19 cellular contexts compared by ENCODE assay signal in the genomic region with DNA sequence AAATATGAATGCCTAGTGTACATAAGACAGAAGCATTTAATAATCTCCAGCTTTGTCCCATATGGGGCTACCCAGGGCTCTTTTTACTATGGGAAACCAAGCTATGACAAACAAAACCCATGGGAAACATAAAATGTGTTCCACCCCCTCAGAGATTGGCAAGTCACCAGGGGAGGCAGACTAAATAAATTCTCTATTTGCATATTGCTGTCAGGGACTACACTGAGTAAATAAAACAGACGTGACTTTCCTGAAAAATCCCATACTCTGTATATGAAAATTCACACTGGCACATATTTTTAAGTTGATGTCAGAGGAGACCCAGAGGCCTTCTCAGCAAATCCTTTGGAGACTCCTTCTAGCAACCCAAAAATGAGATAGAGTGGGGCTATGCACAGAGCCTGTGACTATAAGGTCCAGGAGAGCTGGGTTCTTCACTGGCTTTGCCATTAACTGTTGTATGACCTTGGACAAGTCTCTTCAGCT. TPM values are rescaled to one million over a fixed set of nuclear protein-coding genes. Genes with fewer than 3 reads are reported as not detected.
DNase-seq lines count a peak whose midpoint lies in the region; ATAC-seq and TF ChIP-seq lines count a peak whose summit lies in the region.
"Had no signal": no experiment of that assay in that cellular context is flagged by ENCODE, and none has a peak within 500 bp of the region (broad histone marks: within the 10 kb centered on the region; RNA-seq: fewer than 3 reads in every experiment).

No MANE protein-coding gene starts in this region.

- TF ChIP-seq CTCF in Calu3 (IDR thresholded peaks at IDR 0.05; ENCODE audit: unreplicated experiment) (no peak), fibroblast of pulmonary artery (IDR thresholded peaks at IDR 0.05; ENCODE audit: low read length, missing control alignments) (no peak), endothelial cell (IDR thresholded peaks at IDR 0.05; ENCODE audit: unreplicated experiment) (no peak)

- peaks cover 10% of the 10 kb centered on the region for H3K4me1 Mint-ChIP-seq in Calu3 (ENCODE audit: low read depth, unreplicated experiment)
- H3K4me1 Mint-ChIP-seq in endothelial cell (ENCODE audit: unreplicated experiment) = peaks cover 5% of the 10 kb centered on the region
- H3K4me1 Mint-ChIP-seq: stimulated activated naive CD8-positive, alpha-beta T cell treated with anti-CD3 and anti-CD28 coated beads, Interleukin-15, amount 100 ng/mL, for 72 hours had no signal

- intact Hi-C loops in Calu3 (cut with micrococcal nuclease; ENCODE audit: unreplicated experiment) = no loop called here
- intact Hi-C loops in sciatic nerve (cut with DNase I) = no loop called here

- H3K36me3 Mint-ChIP-seq in Calu3 (ENCODE audit: insufficient read depth, unreplicated experiment) = no peaks in the 10 kb centered on the region
- H3K36me3 Mint-ChIP-seq in endothelial cell (ENCODE audit: low read depth, unreplicated experiment) = peaks cover 3% of the 10 kb centered on the region

- H3K27me3 Mint-ChIP-seq in Calu3 (ENCODE audit: unreplicated experiment) = peaks cover 13% of the 10 kb centered on the region
- no peaks in the 10 kb centered on the region for H3K27me3 Mint-ChIP-seq in endothelial cell (ENCODE audit: unreplicated experiment)

- H3K9me3 Mint-ChIP-seq in Calu3 (ENCODE audit: low read depth, unreplicated experiment) (no peaks in the 10 kb centered on the region), endothelial cell (ENCODE audit: unreplicated experiment) (peaks cover 5% of the 10 kb centered on the region)

- CTCF ChIA-PET in Calu3 (lab: Charles Lee) = no interaction called here

- ATAC-seq in GM21423 (IDR thresholded peaks at IDR 0.05; ENCODE audit: unreplicated experiment) (peak; percentile 26), sciatic nerve (no peak)
- ATAC-seq: HepG2; stimulated activated naive CD8-positive, alpha-beta T cell treated with anti-CD3 and anti-CD28 coated beads, Interleukin-15, amount 100 ng/mL, for 72 hours had no signal

- DNase-seq in Calu3 (no peak), NCI-H1694 treated with DMSO at 0.1 percent for 48 hours (lab: John Stamatoyannopoulos, UW) (peak; percentile 14), fibroblast of pulmonary artery (ENCODE audit: low read depth) (peak; percentile 1), sciatic nerve (ENCODE audit: low spot score) (no peak), endothelial cell (ENCODE audit: low spot score) (no peak)
- no peak for DNase-seq in activated CD4-positive, alpha-beta T cell treated with anti-CD3 and anti-CD28 coated beads for 48 hours
- no peak for DNase-seq in activated CD4-positive, alpha-beta T cell treated with anti-CD3 and anti-CD28 coated beads for 4 hours
- DNase-seq: activated CD4-positive, CD25-positive, alpha-beta regulatory T cell treated with anti-CD3 and anti-CD28 coated beads, Interleukin-2, amount 50 U/mL, for 72 hours; activated gamma-delta T cell; cortex of kidney; NCI-H1930; nucleus accumbens; SHP77 treated with DMSO at 0.1 percent for 48 hours; stimulated activated CD4-positive, alpha-beta T cell treated with anti-CD3 and anti-CD28 coated beads, Interleukin-2, amount 100 ng/mL, for 24 hours; stimulated activated naive CD8-positive, alpha-beta T cell treated with anti-CD3 and anti-CD28 coated beads, Interleukin-15, amount 100 ng/mL, for 72 hours had no signal

- H3K27ac Mint-ChIP-seq in Calu3 (ENCODE audit: unreplicated experiment) (peak overlapping the region; percentile 31), endothelial cell (ENCODE audit: unreplicated experiment) (no peak overlapping the region)
- H3K27ac Mint-ChIP-seq: stimulated activated naive CD8-positive, alpha-beta T cell treated with anti-CD3 and anti-CD28 coated beads, Interleukin-15, amount 100 ng/mL, for 72 hours had no signal

- no TSS peak for BruUV-seq in Calu3 (replicated peaks; lab: Mats Ljungman, UMichigan)

- no peak overlapping the region for H3K4me3 ChIP-seq in fibroblast of pulmonary artery (replicated peaks; ENCODE audit: low read depth, low read length)
- H3K4me3 ChIP-seq: BLaER1 had no signal

- H3K4me3 Mint-ChIP-seq in Calu3 (ENCODE audit: low read depth, unreplicated experiment) (no peak overlapping the region), endothelial cell (ENCODE audit: unreplicated experiment) (no peak overlapping the region)
- H3K4me3 Mint-ChIP-seq: stimulated activated naive CD8-positive, alpha-beta T cell treated with anti-CD3 and anti-CD28 coated beads, Interleukin-15, amount 100 ng/mL, for 72 hours had no signal

RNA-seq across cellular contexts. Expression of a gene that starts 44.0 kb away (rescaled TPM):
- total RNA-seq in Calu3 (2022) (not detected in 2 replicates), sciatic nerve (1.7 TPM), endothelial cell (ENCODE audit: unreplicated experiment) (not detected)
- total RNA-seq: glomerular endothelial cell, HepG2 had no signal

RNA-seq across cellular contexts. Expression of a gene that starts 49.5 kb away (rescaled TPM):
- 5.8 and 6.3 TPM in 2 replicates for total RNA-seq in Calu3 (2022)
- total RNA-seq in sciatic nerve = not detected
- 0.08 TPM for total RNA-seq in endothelial cell (ENCODE audit: unreplicated experiment)
- total RNA-seq: glomerular endothelial cell had no signal

Comparison
In these comparisons a context has a peak if more than half of its experiments do, and no peak if none do; other contexts are left out.
1. DNase-seq: peak in NCI-H1694 treated with DMSO at 0.1 percent for 48 hours (single experiment) and fibroblast of pulmonary artery (single experiment); none in Calu3 (single experiment), activated CD4-positive, alpha-beta T cell treated with anti-CD3 and anti-CD28 coated beads for 48 hours (single experiment), sciatic nerve (single experiment), endothelial cell (single experiment) and activated CD4-positive, alpha-beta T cell treated with anti-CD3 and anti-CD28 coated beads for 4 hours (0 of 2).